ENCODE assay signal across 31 cellular contexts in the genomic region with DNA sequence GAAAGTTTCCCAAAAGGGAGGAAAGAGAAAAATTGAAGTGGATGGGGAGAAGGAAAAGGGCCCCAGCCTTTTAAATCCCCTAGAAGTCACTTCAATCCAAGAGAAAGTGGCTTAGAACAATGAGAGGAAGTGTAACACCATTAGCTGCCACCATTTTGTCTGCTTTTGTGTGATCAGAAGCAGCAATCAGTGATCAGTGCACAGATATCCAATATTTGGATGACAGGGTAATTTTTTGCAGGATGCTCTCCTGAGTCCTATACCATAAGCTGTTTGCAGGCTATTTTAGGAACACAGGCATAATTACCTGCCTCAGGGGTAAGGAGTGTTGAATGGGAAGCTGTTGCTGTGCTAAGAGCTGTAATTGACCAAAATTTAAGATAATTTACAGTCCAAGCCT. TPM values are rescaled to one million over a fixed set of nuclear protein-coding genes. Genes with fewer than 3 reads are reported as not detected.
"Had no signal": no experiment of that assay in that cellular context is flagged by ENCODE, and none has a peak within 500 bp of the region (broad histone marks: within the 10 kb centered on the region; RNA-seq: fewer than 3 reads in every experiment).

No MANE protein-coding gene starts in this region.

- H3K4me1 ChIP-seq: ascending aorta, breast epithelium, colonic mucosa, foreskin keratinocyte, gastrocnemius medialis, heart left ventricle had no signal

- DNase-seq: activated CD4-positive, alpha-beta memory T cell treated with anti-CD3 and anti-CD28 coated beads for 36 hours; activated CD4-positive, alpha-beta T cell treated with anti-CD3 and anti-CD28 coated beads for 36 hours; activated CD4-positive, alpha-beta T cell treated with anti-CD3 and anti-CD28 coated beads, Interleukin-2, amount 10 ng/mL, durations not matched to agents 24 days and 14 days; activated CD4-positive, CD25-positive, alpha-beta regulatory T cell; activated CD4-positive, CD25-positive, alpha-beta regulatory T cell treated with anti-CD3 and anti-CD28 coated beads, Interleukin-2, amount 50 U/mL, for 72 hours; activated CD8-positive, alpha-beta memory T cell treated with anti-CD3 and anti-CD28 coated beads, Interleukin-2, amount 10 ng/mL, durations not matched to agents 7 days and 5 days; activated CD8-positive, alpha-beta memory T cell treated with anti-CD3 and anti-CD28 coated beads, Interleukin-2, amount 50 U/mL, for 4 hours; activated CD8-positive, alpha-beta T cell treated with anti-CD3 and anti-CD28 coated beads, Interleukin-2, amount 10 ng/mL, durations not matched to agents 7 days and 5 days; activated gamma-delta T cell; activated naive CD4-positive, alpha-beta T cell; activated naive CD4-positive, alpha-beta T cell treated with anti-CD3 and anti-CD28 coated beads, Interleukin-2, amount 10 ng/mL, durations not matched to agents 7 days and 5 days; activated naive CD8-positive, alpha-beta T cell treated with anti-CD3 and anti-CD28 coated beads, Interleukin-2, amount 10 ng/mL, durations not matched to agents 7 days and 5 days; activated T-cell treated with anti-CD3 and anti-CD28 coated beads, Interleukin-2, amount 50 U/mL, for 1 hour; activated T-cell treated with anti-CD3 and anti-CD28 coated beads, Interleukin-2, amount 50 U/mL, for 48 hours; central memory CD4-positive, alpha-beta T cell; cerebellar nuclear complex; colonic mucosa; effector CD8-positive, alpha-beta T cell; foreskin keratinocyte; gastrocnemius medialis; glutamatergic neuron; heart left ventricle; T-helper 2 cell had no signal

- H3K27ac ChIP-seq: ascending aorta, breast epithelium, cardiac muscle cell, colonic mucosa, foreskin keratinocyte, gastrocnemius medialis, heart left ventricle had no signal

- H3K27me3 ChIP-seq: ascending aorta, breast epithelium, cardiac muscle cell, colonic mucosa, foreskin keratinocyte, gastrocnemius medialis, heart left ventricle had no signal

- H3K27ac Mint-ChIP-seq: activated CD4-positive, alpha-beta memory T cell treated with anti-CD3 and anti-CD28 coated beads for 36 hours; activated CD4-positive, alpha-beta T cell treated with anti-CD3 and anti-CD28 coated beads for 36 hours; activated CD4-positive, alpha-beta T cell treated with anti-CD3 and anti-CD28 coated beads, Interleukin-2, amount 10 ng/mL, durations not matched to agents 24 days and 14 days; activated CD8-positive, alpha-beta memory T cell treated with anti-CD3 and anti-CD28 coated beads, Interleukin-2, amount 10 ng/mL, durations not matched to agents 7 days and 5 days; activated CD8-positive, alpha-beta T cell treated with anti-CD3 and anti-CD28 coated beads, Interleukin-2, amount 10 ng/mL, durations not matched to agents 7 days and 5 days; activated naive CD4-positive, alpha-beta T cell treated with anti-CD3 and anti-CD28 coated beads, Interleukin-2, amount 10 ng/mL, durations not matched to agents 7 days and 5 days; activated naive CD4-positive, alpha-beta T cell treated with anti-CD3 and anti-CD28 coated beads, Interleukin-2, amount 50 U/mL, for 72 hours; activated naive CD8-positive, alpha-beta T cell treated with anti-CD3 and anti-CD28 coated beads, Interleukin-2, amount 10 ng/mL, durations not matched to agents 7 days and 5 days; activated T-helper 1 cell treated with anti-CD3 and anti-CD28 coated beads, Interleukin-12 subunit alpha, Interleukin-12 subunit beta, Interleukin-2, Interleukin-4 antibody, amounts not matched to agents 30 ng/mL and 10 ng/mL and 1 ng/mL, durations not matched to agents 14 hours and 24 hours and 36 hours; brain had no signal

- H3K4me3 Mint-ChIP-seq: activated CD4-positive, alpha-beta memory T cell treated with anti-CD3 and anti-CD28 coated beads for 36 hours; activated CD4-positive, alpha-beta T cell treated with anti-CD3 and anti-CD28 coated beads for 36 hours; activated CD4-positive, alpha-beta T cell treated with anti-CD3 and anti-CD28 coated beads, Interleukin-2, amount 10 ng/mL, durations not matched to agents 24 days and 14 days; activated CD8-positive, alpha-beta memory T cell treated with anti-CD3 and anti-CD28 coated beads, Interleukin-2, amount 10 ng/mL, durations not matched to agents 7 days and 5 days; activated CD8-positive, alpha-beta T cell treated with anti-CD3 and anti-CD28 coated beads, Interleukin-2, amount 10 ng/mL, durations not matched to agents 7 days and 5 days; activated naive CD4-positive, alpha-beta T cell treated with anti-CD3 and anti-CD28 coated beads, Interleukin-2, amount 10 ng/mL, durations not matched to agents 7 days and 5 days; activated naive CD8-positive, alpha-beta T cell treated with anti-CD3 and anti-CD28 coated beads, Interleukin-2, amount 10 ng/mL, durations not matched to agents 7 days and 5 days; activated T-helper 1 cell treated with anti-CD3 and anti-CD28 coated beads, Interleukin-12 subunit alpha, Interleukin-12 subunit beta, Interleukin-2, Interleukin-4 antibody, amounts not matched to agents 30 ng/mL and 10 ng/mL and 1 ng/mL, durations not matched to agents 14 hours and 24 hours and 36 hours; brain had no signal

- H3K36me3 ChIP-seq: breast epithelium, cardiac muscle cell, colonic mucosa had no signal

- H3K27me3 Mint-ChIP-seq: activated CD4-positive, alpha-beta memory T cell treated with anti-CD3 and anti-CD28 coated beads for 36 hours; activated CD4-positive, alpha-beta T cell treated with anti-CD3 and anti-CD28 coated beads for 36 hours; activated CD4-positive, alpha-beta T cell treated with anti-CD3 and anti-CD28 coated beads, Interleukin-2, amount 10 ng/mL, durations not matched to agents 24 days and 14 days; activated CD8-positive, alpha-beta memory T cell treated with anti-CD3 and anti-CD28 coated beads, Interleukin-2, amount 10 ng/mL, durations not matched to agents 7 days and 5 days; activated naive CD4-positive, alpha-beta T cell treated with anti-CD3 and anti-CD28 coated beads, Interleukin-2, amount 10 ng/mL, durations not matched to agents 7 days and 5 days; activated naive CD8-positive, alpha-beta T cell treated with anti-CD3 and anti-CD28 coated beads, Interleukin-2, amount 10 ng/mL, durations not matched to agents 7 days and 5 days had no signal

- H3K9me3 Mint-ChIP-seq: activated CD4-positive, alpha-beta T cell treated with anti-CD3 and anti-CD28 coated beads, Interleukin-2, amount 10 ng/mL, durations not matched to agents 24 days and 14 days; activated naive CD8-positive, alpha-beta T cell treated with anti-CD3 and anti-CD28 coated beads, Interleukin-2, amount 10 ng/mL, durations not matched to agents 7 days and 5 days had no signal

- H3K4me3 ChIP-seq: ascending aorta, breast epithelium, cardiac muscle cell, colonic mucosa, gastrocnemius medialis, heart left ventricle had no signal

- H3K4me1 Mint-ChIP-seq: activated CD4-positive, alpha-beta T cell treated with anti-CD3 and anti-CD28 coated beads for 36 hours; activated CD4-positive, alpha-beta T cell treated with anti-CD3 and anti-CD28 coated beads, Interleukin-2, amount 10 ng/mL, durations not matched to agents 24 days and 14 days; brain had no signal

- ATAC-seq: activated CD4-positive, alpha-beta T cell treated with anti-CD3 and anti-CD28 coated beads for 36 hours; activated CD8-positive, alpha-beta memory T cell treated with anti-CD3 and anti-CD28 coated beads, Interleukin-2, amount 10 ng/mL, durations not matched to agents 7 days and 5 days; activated CD8-positive, alpha-beta T cell treated with anti-CD3 and anti-CD28 coated beads, Interleukin-2, amount 10 ng/mL, durations not matched to agents 7 days and 5 days; activated naive CD4-positive, alpha-beta T cell treated with anti-CD3 and anti-CD28 coated beads, Interleukin-2, amount 50 U/mL, for 72 hours; esophagus mucosa; foreskin keratinocyte; gastrocnemius medialis; heart left ventricle had no signal

- H3K9me3 ChIP-seq: ascending aorta, colonic mucosa, gastrocnemius medialis had no signal

RNA-seq across cellular contexts. Expression of gene CCDC80, which starts 47.7 kb away (rescaled TPM):
- total RNA-seq: activated CD4-positive, alpha-beta memory T cell treated with anti-CD3 and anti-CD28 coated beads for 36 hours; activated CD4-positive, alpha-beta T cell treated with anti-CD3 and anti-CD28 coated beads for 36 hours; activated CD4-positive, alpha-beta T cell treated with anti-CD3 and anti-CD28 coated beads, Interleukin-2, amount 10 ng/mL, durations not matched to agents 24 days and 14 days; activated CD8-positive, alpha-beta memory T cell treated with anti-CD3 and anti-CD28 coated beads for 36 hours; activated CD8-positive, alpha-beta T cell treated with anti-CD3 and anti-CD28 coated beads, Interleukin-2, amount 10 ng/mL, durations not matched to agents 7 days and 5 days; activated naive CD8-positive, alpha-beta T cell treated with anti-CD3 and anti-CD28 coated beads, Interleukin-2, amount 10 ng/mL, durations not matched to agents 7 days and 5 days had no signal
